In the genomic region with DNA sequence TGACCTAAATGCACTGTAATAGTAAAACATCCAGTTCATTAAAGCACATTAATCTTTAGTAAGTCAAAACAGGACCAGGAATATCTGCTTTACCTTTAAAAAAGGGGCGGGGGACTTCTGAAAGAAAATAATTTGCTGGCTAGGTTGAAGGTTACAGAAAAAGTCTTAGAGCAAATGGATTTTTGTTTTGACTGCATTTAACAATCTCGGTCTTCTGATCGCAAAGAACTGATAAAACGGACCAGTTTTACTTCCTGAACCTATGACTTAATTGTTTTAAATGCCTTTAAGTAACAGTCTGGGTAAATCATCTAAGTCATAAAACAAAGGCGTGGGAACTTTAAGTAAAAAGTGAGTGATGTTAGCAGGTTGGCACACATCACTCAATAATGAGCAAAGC, we compare ENCODE assay signal across 9 cellular contexts. TPM values are rescaled to one million over a fixed set of nuclear protein-coding genes. Genes with fewer than 3 reads are reported as not detected.
DNase-seq lines count a peak whose midpoint lies in the region; ATAC-seq and TF ChIP-seq lines count a peak whose summit lies in the region.
"Had no signal": no experiment of that assay in that cellular context is flagged by ENCODE, and none has a peak within 500 bp of the region (broad histone marks: within the 10 kb centered on the region; RNA-seq: fewer than 3 reads in every experiment).

No MANE protein-coding gene starts in this region.

- H3K36me3 ChIP-seq in OCI-LY3 (replicated peaks; ENCODE audit: low read depth, low read length) = peaks cover 27% of the 10 kb centered on the region

- H3K9me3 ChIP-seq in OCI-LY3 (ENCODE audit: insufficient read depth, low read length) = no peaks in the 10 kb centered on the region

- no peak overlapping the region for H2AFZ ChIP-seq in OCI-LY3 (ENCODE audit: low read depth, low read length)

- peak overlapping the region; percentile 88 to 96 for H3K27ac Mint-ChIP-seq in effector memory CD8-positive, alpha-beta T cell

- H3K4me3 ChIP-seq in GM12875 (ENCODE audit: low read depth, low read length) (peak overlapping the region; percentile 74), OCI-LY3 (ENCODE audit: low read length) (peak overlapping the region; percentile 89)

- H3K4me2 ChIP-seq in OCI-LY3 (ENCODE audit: low read length) = peak overlapping the region; percentile 88

- peaks cover 21 to 26% of the 10 kb centered on the region in 2 donors for H3K4me1 Mint-ChIP-seq in effector memory CD8-positive, alpha-beta T cell (ENCODE audit: low read depth in 2 of 2)

- peak overlapping the region; percentile 44; the same call in 1 of the 2 replicates for H3K27ac ChIP-seq in OCI-LY3 (ENCODE audit: low read length)

- H3K27me3 ChIP-seq in OCI-LY3 (ENCODE audit: low read depth, low read length) = 0 out of 2 replicates have a peak, but pooled peaks cover 8% of the 10 kb centered on the region

- H3K9ac ChIP-seq in OCI-LY3 (ENCODE audit: low read length) = peak overlapping the region; percentile 90

- H3K9me3 Mint-ChIP-seq in effector memory CD8-positive, alpha-beta T cell = no peaks in the 10 kb centered on the region

- DNase-seq in effector memory CD8-positive, alpha-beta T cell = no peak
- DNase-seq in renal cortical epithelial cell (ENCODE audit: low read depth) (peak; percentile 34), NCI-H1105 (lab: John Stamatoyannopoulos, UW) (no peak), DMS153 treated with DMSO at 0.1 percent for 48 hours (lab: John Stamatoyannopoulos, UW; ENCODE audit: unreplicated experiment) (no peak)
- DNase-seq: NCI-H1436 treated with DMSO at 0.1 percent for 48 hours had no signal

- TF ChIP-seq CTCF in GM12875 (IDR thresholded peaks at IDR 0.05; ENCODE audit: borderline replicate concordance, insufficient read depth, low read depth, low read length) (no peak), OCI-LY3 (IDR thresholded peaks at IDR 0.05; ENCODE audit: low read depth, low read length) (no peak)

- H3K27me3 Mint-ChIP-seq in effector memory CD8-positive, alpha-beta T cell = no peaks in the 10 kb centered on the region

- peaks cover 31% of the 10 kb centered on the region for H3K4me1 ChIP-seq in OCI-LY3 (ENCODE audit: low read length)

- H3K4me3 Mint-ChIP-seq in effector memory CD8-positive, alpha-beta T cell = peak overlapping the region; percentile 86 to 92

- peaks cover 39% of the 10 kb centered on the region for H3K79me2 ChIP-seq in OCI-LY3 (ENCODE audit: low read length)

- H4K20me1 ChIP-seq in OCI-LY3 (ENCODE audit: insufficient read depth, low read length) = peaks cover 12% of the 10 kb centered on the region; the same call in 1 of the 2 replicates

- peaks cover 16% of the 10 kb centered on the region for H3K36me3 Mint-ChIP-seq in effector memory CD8-positive, alpha-beta T cell (ENCODE audit: insufficient read depth)

- ATAC-seq in effector memory CD8-positive, alpha-beta T cell (replicated peaks) = no peak
- no peak for ATAC-seq in HG02970 (IDR thresholded peaks at IDR 0.05; ENCODE audit: low FRiP score, unreplicated experiment)

RNA-seq across cellular contexts. Expression of a gene that starts 0.8 kb away (rescaled TPM):
- total RNA-seq in renal cortical epithelial cell = 2.2 and 23.4 TPM in 2 replicates

RNA-seq across cellular contexts. Expression of a gene that starts 55.3 kb away (rescaled TPM):
- total RNA-seq in renal cortical epithelial cell = 0.69 TPM in 1 of 2 replicates, not detected in the other
- total RNA-seq: lung microvascular endothelial cell had no signal
